19 cellular contexts compared by ENCODE assay signal in genomic region chr17:33436321-33436720, GRCh38.
DNase-seq lines count a peak whose midpoint lies in the region; ATAC-seq and TF ChIP-seq lines count a peak whose summit lies in the region.
"Had no signal": no experiment of that assay in that cellular context is flagged by ENCODE, and none has a peak within 500 bp of the region (broad histone marks: within the 10 kb centered on the region; RNA-seq: fewer than 3 reads in every experiment).

No MANE protein-coding gene starts in this region.

- H3K27me3 ChIP-seq in mammary epithelial cell (ENCODE audit: insufficient read depth, low read length) (no peaks in the 10 kb centered on the region), breast epithelium (no peaks in the 10 kb centered on the region), gastroesophageal sphincter (no peaks in the 10 kb centered on the region), suprapubic skin (no peaks in the 10 kb centered on the region), spleen (replicated peaks in 1 of 7) (peaks cover 0 to 7% (median 0%) of the 10 kb centered on the region in 7 donors)

- H3K36me3 ChIP-seq in mammary epithelial cell (ENCODE audit: insufficient read depth, low read length) (no peaks in the 10 kb centered on the region), breast epithelium (no peaks in the 10 kb centered on the region), gastroesophageal sphincter (no peaks in the 10 kb centered on the region), suprapubic skin (no peaks in the 10 kb centered on the region), spleen (no peaks in the 10 kb centered on the region)

- H3K27me3 Mint-ChIP-seq in activated T-helper 17 cell treated with anti-CD3 and anti-CD28 coated beads, Interleukin-2, amount 50 U/mL, for 72 hours, result peaks cover 9% of the 10 kb centered on the region
- H3K27me3 Mint-ChIP-seq: stimulated activated naive B cell treated with anti-CD40 and anti-IgM and Interleukin-4, amounts not matched to agents 10 μg/mL and 1 μg/mL and 100 μg/mL, for 72 hours had no signal

- H2AFZ ChIP-seq in mammary epithelial cell (ENCODE audit: low read depth, low read length), result no peak overlapping the region

- in situ Hi-C loops in mammary epithelial cell (cut with MboI; ENCODE audit: low sequenced_read_pairs in 2 of 2), result no loop called here

- intact Hi-C loops in mammary epithelial cell (cut with micrococcal nuclease), result no loop called here
- intact Hi-C loops in breast epithelium (cut with DNase I; ENCODE audit: low total_unique reads), result no loop called here
- intact Hi-C loops in spleen (cut with DNase I; ENCODE audit: low total_unique reads), result no loop called here

- H3K36me3 Mint-ChIP-seq in activated T-helper 17 cell treated with anti-CD3 and anti-CD28 coated beads, Interleukin-2, amount 50 U/mL, for 72 hours (ENCODE audit: low read depth), result no peaks in the 10 kb centered on the region
- H3K36me3 Mint-ChIP-seq: activated naive CD8-positive, alpha-beta T cell; CD8-positive, alpha-beta T cell; stimulated activated naive B cell treated with anti-CD40 and anti-IgM and Interleukin-4, amounts not matched to agents 10 μg/mL and 1 μg/mL and 100 μg/mL, for 72 hours had no signal

- no peak overlapping the region for H3K9ac ChIP-seq in mammary epithelial cell (ENCODE audit: insufficient read depth, low read length)

- TF ChIP-seq CTCF in mammary epithelial cell (conservative IDR thresholded peaks at IDR 0.05 in 1 of 2, IDR thresholded peaks at IDR 0.05 in 1 of 2; ENCODE audit: extremely low read depth in 1 of 2, insufficient read depth in 1 of 2, low read depth in 1 of 2, low read length in 2 of 2) (no peak), breast epithelium (IDR thresholded peaks at IDR 0.05) (no peak), gastroesophageal sphincter (IDR thresholded peaks at IDR 0.05) (no peak), suprapubic skin (IDR thresholded peaks at IDR 0.05) (no peak), spleen (IDR thresholded peaks at IDR 0.05 in 8 of 11, conservative IDR thresholded peaks at IDR 0.05 in 3 of 11) (no peak)

- WGBS in mammary epithelial cell (ENCODE audit: low coverage, missing lambda C conversion rate), result 72% methylated on average over 3 of the region's 3 CpGs
- 60 to 77% methylated on average over 1 to 3 of the region's 3 CpGs for WGBS in gastroesophageal sphincter (ENCODE audit: low coverage in 1 of 2), 2 donors
- 59% methylated on average over 3 of the region's 3 CpGs for WGBS in suprapubic skin
- 71 to 85% (median 80%) methylated on average over 3 of the region's 3 CpGs for WGBS in spleen, 5 donors

- peak; percentile 49 for ATAC-seq in activated T-helper 17 cell treated with anti-CD3 and anti-CD28 coated beads, Interleukin-2, amount 50 U/mL, for 72 hours (replicated peaks)
- ATAC-seq in gastroesophageal sphincter, result peak; percentile 49
- no peak for ATAC-seq in HG03342 (IDR thresholded peaks at IDR 0.05; ENCODE audit: unreplicated experiment)
- ATAC-seq: CD8-positive, alpha-beta T cell; stimulated activated naive B cell treated with anti-CD40 and anti-IgM and Interleukin-4, amounts not matched to agents 10 μg/mL and 1 μg/mL and 100 μg/mL, for 72 hours had no signal

- peaks cover 3% of the 10 kb centered on the region for H3K9me3 Mint-ChIP-seq in activated T-helper 17 cell treated with anti-CD3 and anti-CD28 coated beads, Interleukin-2, amount 50 U/mL, for 72 hours
- H3K9me3 Mint-ChIP-seq: CD8-positive, alpha-beta T cell had no signal

- no TSS peak for BruUV-seq in mammary epithelial cell (replicated peaks; lab: Mats Ljungman, UMichigan)

- DNase-seq in mammary epithelial cell (peak; percentile 37), breast epithelium (ENCODE audit: low spot score in 2 of 2) (no peak), suprapubic skin (ENCODE audit: low spot score in 2 of 2) (peak in 1 of 2 donors; percentile 70), T-helper 1 cell (no peak), spleen (no peak)
- DNase-seq: activated CD4-positive, alpha-beta T cell treated with anti-CD3 and anti-CD28 coated beads, Interleukin-2, amount 50 U/mL, for 1 hour; activated T-cell treated with anti-CD3 and anti-CD28 coated beads for 4 hours; CD8-positive, alpha-beta T cell; effector CD4-positive, alpha-beta T cell; GOT3; NCI-H1694; NCI-H446; small intestine; stimulated activated naive B cell treated with anti-CD40 and anti-IgM and Interleukin-4, amounts not matched to agents 10 μg/mL and 1 μg/mL and 100 μg/mL, for 72 hours had no signal

- TF ChIP-seq EP300 in gastroesophageal sphincter (IDR thresholded peaks at IDR 0.05), result no peak
- no peak for TF ChIP-seq EP300 in suprapubic skin (IDR thresholded peaks at IDR 0.05)

- H3K4me3 ChIP-seq in mammary epithelial cell (replicated peaks in 1 of 3; ENCODE audit: insufficient read depth in 1 of 3, low read depth in 2 of 3, low read length in 3 of 3) (no peak overlapping the region), breast epithelium (no peak overlapping the region), gastroesophageal sphincter (no peak overlapping the region), suprapubic skin (no peak overlapping the region), spleen (no peak overlapping the region)
- H3K4me3 ChIP-seq: SK-N-MC had no signal

- no peaks in the 10 kb centered on the region for H4K20me1 ChIP-seq in mammary epithelial cell (ENCODE audit: insufficient read depth, low read length)

- CTCF ChIA-PET in mammary epithelial cell (lab: Charles Lee; ENCODE audit: low non-redundant PET), result no interaction called here

- dilution Hi-C loops in mammary epithelial cell (cut with HindIII; ENCODE audit: low sequenced_read_pairs), result no loop called here

- H3K27ac Mint-ChIP-seq in activated T-helper 17 cell treated with anti-CD3 and anti-CD28 coated beads, Interleukin-2, amount 50 U/mL, for 72 hours, result no peak overlapping the region
- H3K27ac Mint-ChIP-seq: activated naive CD8-positive, alpha-beta T cell; CD8-positive, alpha-beta T cell; stimulated activated naive B cell treated with anti-CD40 and anti-IgM and Interleukin-4, amounts not matched to agents 10 μg/mL and 1 μg/mL and 100 μg/mL, for 72 hours had no signal

- H3K9me3 ChIP-seq in mammary epithelial cell (replicated peaks; ENCODE audit: insufficient read depth, low read length) (peaks cover 2% of the 10 kb centered on the region), breast epithelium (no peaks in the 10 kb centered on the region), gastroesophageal sphincter (no peaks in the 10 kb centered on the region), suprapubic skin (no peaks in the 10 kb centered on the region), spleen (no peaks in the 10 kb centered on the region)

- no peaks in the 10 kb centered on the region for H3K4me1 Mint-ChIP-seq in activated T-helper 17 cell treated with anti-CD3 and anti-CD28 coated beads, Interleukin-2, amount 50 U/mL, for 72 hours
- H3K4me1 Mint-ChIP-seq: stimulated activated naive B cell treated with anti-CD40 and anti-IgM and Interleukin-4, amounts not matched to agents 10 μg/mL and 1 μg/mL and 100 μg/mL, for 72 hours had no signal

- H3K4me3 Mint-ChIP-seq in activated T-helper 17 cell treated with anti-CD3 and anti-CD28 coated beads, Interleukin-2, amount 50 U/mL, for 72 hours, result no peak overlapping the region
- H3K4me3 Mint-ChIP-seq: activated naive CD8-positive, alpha-beta T cell; CD8-positive, alpha-beta T cell; stimulated activated naive B cell treated with anti-CD40 and anti-IgM and Interleukin-4, amounts not matched to agents 10 μg/mL and 1 μg/mL and 100 μg/mL, for 72 hours had no signal

- no peaks in the 10 kb centered on the region for H3K4me1 ChIP-seq in mammary epithelial cell (ENCODE audit: insufficient read depth, low read length)
- H3K4me1 ChIP-seq in breast epithelium, result no peaks in the 10 kb centered on the region
- H3K4me1 ChIP-seq in gastroesophageal sphincter, result no peaks in the 10 kb centered on the region
- H3K4me1 ChIP-seq in suprapubic skin, result no peaks in the 10 kb centered on the region
- no peaks in the 10 kb centered on the region for H3K4me1 ChIP-seq in spleen

- H3K27ac ChIP-seq in mammary epithelial cell (ENCODE audit: insufficient read depth, low read depth, low read length), result no peak overlapping the region
- no peak overlapping the region for H3K27ac ChIP-seq in breast epithelium
- no peak overlapping the region for H3K27ac ChIP-seq in gastroesophageal sphincter
- H3K27ac ChIP-seq in suprapubic skin, result peak overlapping the region; percentile 33
- no peak overlapping the region for H3K27ac ChIP-seq in spleen
- H3K27ac ChIP-seq: SK-N-MC had no signal

- H3K79me2 ChIP-seq in mammary epithelial cell (ENCODE audit: insufficient read depth, low read length), result no peaks in the 10 kb centered on the region

- H3K4me2 ChIP-seq in mammary epithelial cell (ENCODE audit: insufficient read depth, low read depth, low read length), result no peak overlapping the region

- TF ChIP-seq POLR2A in breast epithelium (IDR thresholded peaks at IDR 0.05) (no peak), gastroesophageal sphincter (IDR thresholded peaks at IDR 0.05) (no peak), suprapubic skin (IDR thresholded peaks at IDR 0.05) (no peak), spleen (IDR thresholded peaks at IDR 0.05) (no peak)
